21 cellular contexts compared by ENCODE assay signal in genomic region chr2:95351080-95351915, GRCh38. TPM values are rescaled to one million over a fixed set of nuclear protein-coding genes. Genes with fewer than 3 reads are reported as not detected.
DNase-seq lines count a peak whose midpoint lies in the region; ATAC-seq and TF ChIP-seq lines count a peak whose summit lies in the region.
"Had no signal": no experiment of that assay in that cellular context is flagged by ENCODE, and none has a peak within 500 bp of the region (broad histone marks: within the 10 kb centered on the region; RNA-seq: fewer than 3 reads in every experiment).

No MANE protein-coding gene starts in this region.

- H3K27me3 Mint-ChIP-seq in osteocyte (ENCODE audit: unreplicated experiment): peaks cover 6% of the 10 kb centered on the region

- H3K4me3 Mint-ChIP-seq in osteocyte (ENCODE audit: unreplicated experiment): no peak overlapping the region
- H3K4me3 Mint-ChIP-seq: CD14-positive monocyte had no signal

- H3K4me1 Mint-ChIP-seq in osteocyte (ENCODE audit: unreplicated experiment): no peaks in the 10 kb centered on the region
- H3K4me1 Mint-ChIP-seq: CD14-positive monocyte had no signal

- no peaks in the 10 kb centered on the region for H3K36me3 Mint-ChIP-seq in osteocyte (ENCODE audit: unreplicated experiment)
- H3K36me3 Mint-ChIP-seq: CD14-positive monocyte had no signal

- H3K9me3 Mint-ChIP-seq in osteocyte (ENCODE audit: unreplicated experiment): peaks cover 5% of the 10 kb centered on the region

- no peak overlapping the region for H3K27ac Mint-ChIP-seq in osteocyte (ENCODE audit: unreplicated experiment)
- H3K27ac Mint-ChIP-seq: CD14-positive monocyte had no signal

- DNase-seq in left cardiac atrium: peak; percentile 3
- DNase-seq in Right ventricle myocardium superior: no peak
- peak; percentile 32 for DNase-seq in ecto neural progenitor cell (ENCODE audit: low spot score)
- peak; percentile 73 for DNase-seq in osteocyte (ENCODE audit: extremely low spot score, unreplicated experiment)
- DNase-seq in ureter (ENCODE audit: low spot score): peak; percentile 32
- no peak for DNase-seq in stimulated activated CD4-positive, alpha-beta T cell treated with anti-CD3 and anti-CD28 coated beads, Interleukin-12 subunit alpha, Interleukin-12 subunit beta, amount 100 ng/mL, for 4 hours
- no peak for DNase-seq in HuH-7 (ENCODE audit: low spot score)
- DNase-seq: ACHN; AML-193; DMS 273 treated with DMSO at 0.1 percent for 48 hours; GF-D8; GOT3; KG1; NCI-H1417 treated with DMSO at 0.1 percent for 48 hours; NCI-H1930; NCI-H446; NCI-H69; NK-92 treated with Interleukin-12 subunit alpha and Interleukin-12 subunit beta, amount 100 ng/mL, for 24 hours; RPMI8226 had no signal

- intact Hi-C loops in left cardiac atrium (cut with DNase I): no loop called here
- intact Hi-C loops in Right ventricle myocardium superior (cut with DNase I): no loop called here

- ATAC-seq in left cardiac atrium: no peak
- ATAC-seq in Right ventricle myocardium superior (ENCODE audit: poor library complexity): no peak

- no peak for TF ChIP-seq CTCF in osteocyte (IDR thresholded peaks at IDR 0.05)

RNA-seq across cellular contexts. Expression of gene FAHD2A, which starts 51.2 kb away (rescaled TPM):
- total RNA-seq in left cardiac atrium (10 to 100 TPM; 29.1 to 31.6 TPM), Right ventricle myocardium superior (39.9 TPM), osteocyte (40.3 and 40.4 TPM in 2 replicates), ureter (25.7 TPM)

RNA-seq across cellular contexts. Expression of gene KCNIP3, which starts 54.2 kb away (rescaled TPM):
- total RNA-seq in left cardiac atrium: 1 to 10 TPM; 2.6 to 4.1 TPM
- total RNA-seq in Right ventricle myocardium superior: 8.4 TPM
- total RNA-seq in osteocyte: 0.57 and 1.4 TPM in 2 replicates
- total RNA-seq in ureter: 6.2 TPM
- total RNA-seq: OCI-LY7 had no signal

Comparison
In these comparisons a context has a peak if more than half of its experiments do, and no peak if none do; other contexts are left out.
1. DNase-seq: peak in left cardiac atrium (single experiment), ecto neural progenitor cell (single experiment), osteocyte (single experiment) and ureter (single experiment); none in Right ventricle myocardium superior (single experiment), stimulated activated CD4-positive, alpha-beta T cell treated with anti-CD3 and anti-CD28 coated beads, Interleukin-12 subunit alpha, Interleukin-12 subunit beta, amount 100 ng/mL, for 4 hours (single experiment) and HuH-7 (single experiment).